29 cellular contexts compared by ENCODE assay signal in genomic region chrX:12421918-12422317, GRCh38.
A peak's percentile ranks its signal among the peaks of the same experiment; 100 is the strongest.
DNase-seq lines count a peak whose midpoint lies in the region; ATAC-seq, FAIRE-seq and TF ChIP-seq lines count a peak whose summit lies in the region.
"Had no signal": no experiment of that assay in that cellular context is flagged by ENCODE, and none has a peak within 500 bp of the region (broad histone marks: within the 10 kb centered on the region; RNA-seq: fewer than 3 reads in every experiment).

No MANE protein-coding gene starts in this region.

- no peaks in the 10 kb centered on the region for H3K79me1 ChIP-seq in H9 (ENCODE audit: insufficient read depth, low read depth, low read length, poor library complexity, severe bottlenecking)

- no peaks in the 10 kb centered on the region for H3K23me2 ChIP-seq in H9 (ENCODE audit: insufficient read length, low read depth, low read length, poor library complexity, severe bottlenecking)

- TF ChIP-seq EP300 in A549 (IDR thresholded peaks at IDR 0.05), result no peak

- no peak overlapping the region for H4K5ac ChIP-seq in H9 (ENCODE audit: insufficient read length, low read depth, low read length)

- H2AFZ ChIP-seq in keratinocyte (ENCODE audit: control insufficient read depth, low read length) (peak overlapping the region; percentile 85), H9 (ENCODE audit: low read length) (no peak overlapping the region)

- FAIRE-seq in A549 (lab: Jason Lieb, UNC) (peak; percentile 82), keratinocyte (lab: Jason Lieb, UNC) (peak; percentile 36)
- FAIRE-seq: endometrium, G401.6 had no signal

- H4K91ac ChIP-seq in H9 (ENCODE audit: insufficient read length, low read depth, low read length), result no peak overlapping the region

- H3K36me3 ChIP-seq in keratinocyte (ENCODE audit: control insufficient read depth in 2 of 2, extremely low read depth in 1 of 2, insufficient read depth in 2 of 2, low read length in 2 of 2) (no peaks in the 10 kb centered on the region), WERI-Rb-1 (no peaks in the 10 kb centered on the region)
- H3K36me3 ChIP-seq: adrenal gland, breast epithelium, stomach, thyroid gland had no signal

- H3K9me3 ChIP-seq in A549 (no peaks in the 10 kb centered on the region), keratinocyte (ENCODE audit: control insufficient read depth, low read depth, low read length) (no peaks in the 10 kb centered on the region), WERI-Rb-1 (ENCODE audit: severe bottlenecking) (no peaks in the 10 kb centered on the region), H9 (ENCODE audit: control insufficient read depth, low read depth, low read length) (no peaks in the 10 kb centered on the region)
- H3K9me3 ChIP-seq: adrenal gland, breast epithelium, stomach, thyroid gland had no signal

- TF ChIP-seq RAD21 in A549 (conservative IDR thresholded peaks at IDR 0.05 in 1 of 2, IDR thresholded peaks at IDR 0.05 in 1 of 2), result no peak

- no peak for TF ChIP-seq CTCF in A549 (IDR thresholded peaks at IDR 0.05)
- no peak for TF ChIP-seq CTCF in keratinocyte (optimal IDR thresholded peaks at IDR 0.05 in 1 of 3, IDR thresholded peaks at IDR 0.05 in 1 of 3, conservative IDR thresholded peaks at IDR 0.05 in 1 of 3; ENCODE audit: extremely low read depth in 1 of 3, insufficient read depth in 2 of 3, low read length in 3 of 3)
- TF ChIP-seq CTCF in WERI-Rb-1 (IDR thresholded peaks at IDR 0.05; ENCODE audit: low read depth, low read length), result no peak
- no peak for TF ChIP-seq CTCF in H9 (conservative IDR thresholded peaks at IDR 0.05)

- dilution Hi-C loops in keratinocyte (cut with MboI; ENCODE audit: extremely low pct_ligation_motif_present, low sequenced_read_pairs), result no loop called here

- H2BK120ac ChIP-seq in H9 (ENCODE audit: low read depth, low read length, poor library complexity, severe bottlenecking), result no peak overlapping the region

- no peaks in the 10 kb centered on the region for H3K79me2 ChIP-seq in keratinocyte (ENCODE audit: control insufficient read depth, insufficient read depth, low read length)
- H3K79me2 ChIP-seq in H9 (ENCODE audit: insufficient read depth, low read length), result no peaks in the 10 kb centered on the region

- H3K9ac ChIP-seq in keratinocyte (ENCODE audit: control insufficient read depth, extremely low read depth, insufficient read depth, low read length) (no peak overlapping the region), H9 (ENCODE audit: extremely low read depth, insufficient read length, low read length) (no peak overlapping the region)

- no peaks in the 10 kb centered on the region for H3K36me3 Mint-ChIP-seq in activated CD4-positive, alpha-beta T cell treated with anti-CD3 and anti-CD28 coated beads for 36 hours (ENCODE audit: low read depth)
- H3K36me3 Mint-ChIP-seq in H9 (ENCODE audit: insufficient read depth in 1 of 3, low read depth in 3 of 3), result peaks cover 0 to 8% (median 3%) of the 10 kb centered on the region in 3 experiments; a peak in 3 of 7 replicates
- H3K36me3 Mint-ChIP-seq: activated CD8-positive, alpha-beta memory T cell treated with anti-CD3 and anti-CD28 coated beads, Interleukin-2, amount 10 ng/mL, durations not matched to agents 7 days and 5 days; natural killer cell treated with Interleukin-12 subunit alpha and Interleukin-12 subunit beta and Interleukin-15 and Interleukin-18, amount 100 ng/mL, for 72 hours had no signal

- no peak overlapping the region for H3K18ac ChIP-seq in H9 (ENCODE audit: insufficient read length, low read depth, low read length)

- H2BK5ac ChIP-seq in H9 (ENCODE audit: insufficient read length, low read length), result no peak overlapping the region

- H4K20me1 ChIP-seq in keratinocyte (ENCODE audit: control insufficient read depth, extremely low read depth, insufficient read depth, low read length) (no peaks in the 10 kb centered on the region), H9 (ENCODE audit: control insufficient read depth, insufficient read depth, insufficient read length) (no peaks in the 10 kb centered on the region)

- no peak overlapping the region for H2AK5ac ChIP-seq in H9 (ENCODE audit: insufficient read length, low read length)

- POLR2A ChIA-PET in A549 (lab: Yijun Ruan, JAX), result no interaction called here
- POLR2A ChIA-PET in activated CD4-positive, alpha-beta T cell treated with anti-CD3 and anti-CD28 coated beads for 36 hours (lab: Charles Lee), result no interaction called here

- H3K4me3 ChIP-seq in A549 (no peak overlapping the region), keratinocyte (ENCODE audit: control insufficient read depth in 2 of 3, extremely low read depth in 1 of 3, insufficient read depth in 2 of 3, low read depth in 1 of 3, low read length in 3 of 3) (no peak overlapping the region), WERI-Rb-1 (ENCODE audit: low read depth, low read length) (no peak overlapping the region)
- H3K4me3 ChIP-seq: adrenal gland, breast epithelium, smooth muscle cell, stomach, thyroid gland had no signal

- CTCF ChIA-PET in A549 (lab: Yijun Ruan, JAX), result no interaction called here
- CTCF ChIA-PET in activated CD4-positive, alpha-beta T cell treated with anti-CD3 and anti-CD28 coated beads for 36 hours (lab: Charles Lee), result interaction anchor here (0.6 kb wide), 1 partner anchor 44 kb away, joined by 4 read pairs; no protein-coding TSS in a partner anchor

- no peaks in the 10 kb centered on the region for H3K9me1 ChIP-seq in keratinocyte (ENCODE audit: control insufficient read depth, extremely low read depth, insufficient read depth, low read length)

- no peak for DNase-seq in A549 (ENCODE audit: low read depth in 1 of 2, low spot score in 1 of 2)
- DNase-seq in HS-27A (ENCODE audit: low read depth), result peak; percentile 61
- peak; percentile 10 for DNase-seq in astrocyte of the hippocampus (ENCODE audit: low read depth, low spot score)
- DNase-seq in keratinocyte (ENCODE audit: low read depth, low spot score), result no peak
- DNase-seq in WERI-Rb-1, result no peak
- no peak for DNase-seq in activated CD4-positive, alpha-beta T cell treated with anti-CD3 and anti-CD28 coated beads for 36 hours
- DNase-seq in H9, result no peak
- DNase-seq: ACHN; activated CD4-positive, alpha-beta T cell treated with anti-CD3 and anti-CD28 coated beads, Interleukin-2, amount 10 ng/mL, durations not matched to agents 24 days and 14 days; activated CD8-positive, alpha-beta memory T cell treated with anti-CD3 and anti-CD28 coated beads, Interleukin-2, amount 10 ng/mL, durations not matched to agents 7 days and 5 days; activated naive CD4-positive, alpha-beta T cell treated with anti-CD3 and anti-CD28 coated beads for 36 hours; activated T-cell treated with anti-CD3 and anti-CD28 coated beads, Interleukin-2, amount 50 U/mL, for 48 hours; adrenal gland; DMS153; KBM-7; NCI-H1417 treated with DMSO at 0.1 percent for 48 hours; NCI-H2081 treated with DMSO at 0.1 percent for 48 hours; NCI-H446 treated with DMSO at 0.1 percent for 48 hours; retina; stimulated activated CD4-positive, alpha-beta T cell treated with anti-CD3 and anti-CD28 coated beads, Interleukin-1b, Interleukin-23, amount 100 ng/mL, for 48 hours; stomach; thyroid gland had no signal

- H3K27ac Mint-ChIP-seq in activated CD4-positive, alpha-beta T cell treated with anti-CD3 and anti-CD28 coated beads for 36 hours, result no peak overlapping the region
- no peak overlapping the region for H3K27ac Mint-ChIP-seq in H9
- H3K27ac Mint-ChIP-seq: activated CD4-positive, alpha-beta T cell treated with anti-CD3 and anti-CD28 coated beads, Interleukin-2, amount 10 ng/mL, durations not matched to agents 24 days and 14 days; activated CD8-positive, alpha-beta memory T cell treated with anti-CD3 and anti-CD28 coated beads, Interleukin-2, amount 10 ng/mL, durations not matched to agents 7 days and 5 days; activated naive CD4-positive, alpha-beta T cell treated with anti-CD3 and anti-CD28 coated beads for 36 hours; natural killer cell treated with Interleukin-12 subunit alpha and Interleukin-12 subunit beta and Interleukin-15 and Interleukin-18, amount 100 ng/mL, for 72 hours; T-helper 2 cell treated with Interferon-gamma antibody and Interleukin-4, amounts not matched to agents 5 μg/mL and 100 μg/mL, for 36 hours had no signal

- no peak for TF ChIP-seq POLR2A in A549 (IDR thresholded peaks at IDR 0.05; ENCODE audit: low read length)

- no peak overlapping the region for H2BK20ac ChIP-seq in H9 (ENCODE audit: low read depth, low read length, poor library complexity, severe bottlenecking)

- no peak overlapping the region for H3K4ac ChIP-seq in H9 (ENCODE audit: low read depth, low read length)

- peaks cover 2% of the 10 kb centered on the region for H3K27me3 Mint-ChIP-seq in activated CD4-positive, alpha-beta T cell treated with anti-CD3 and anti-CD28 coated beads for 36 hours
- H3K27me3 Mint-ChIP-seq in H9 (ENCODE audit: low read depth), result no peaks in the 10 kb centered on the region; the same call in 1 of the 2 replicates
- H3K27me3 Mint-ChIP-seq: activated CD4-positive, alpha-beta T cell treated with anti-CD3 and anti-CD28 coated beads, Interleukin-2, amount 10 ng/mL, durations not matched to agents 24 days and 14 days; activated CD8-positive, alpha-beta memory T cell treated with anti-CD3 and anti-CD28 coated beads, Interleukin-2, amount 10 ng/mL, durations not matched to agents 7 days and 5 days had no signal

- H2BK12ac ChIP-seq in H9 (ENCODE audit: insufficient read length, low read depth, low read length), result no peak overlapping the region

- ATAC-seq in A549 (no peak), HG02884 (IDR thresholded peaks at IDR 0.05; ENCODE audit: unreplicated experiment) (no peak)
- no peak for ATAC-seq in activated CD4-positive, alpha-beta T cell treated with anti-CD3 and anti-CD28 coated beads for 36 hours
- ATAC-seq: activated CD8-positive, alpha-beta memory T cell treated with anti-CD3 and anti-CD28 coated beads, Interleukin-2, amount 10 ng/mL, durations not matched to agents 7 days and 5 days; natural killer cell treated with Interleukin-12 subunit alpha and Interleukin-12 subunit beta and Interleukin-15 and Interleukin-18, amount 100 ng/mL, for 72 hours had no signal

- no peak overlapping the region for H4K8ac ChIP-seq in H9 (replicated peaks; ENCODE audit: insufficient read length, low read depth, low read length)

- H3K4me2 ChIP-seq in A549, result no peak overlapping the region
- peak overlapping the region; percentile 44 for H3K4me2 ChIP-seq in keratinocyte (ENCODE audit: control insufficient read depth, extremely low read depth, insufficient read depth, low read depth, low read length)
- no peak overlapping the region for H3K4me2 ChIP-seq in H9 (ENCODE audit: insufficient read depth, insufficient read length, low read length)
- H3K4me2 ChIP-seq: smooth muscle cell had no signal

- H3K4me1 Mint-ChIP-seq in activated CD4-positive, alpha-beta T cell treated with anti-CD3 and anti-CD28 coated beads for 36 hours, result no peaks in the 10 kb centered on the region
- H3K4me1 Mint-ChIP-seq in H9, result peaks cover 10 to 17% of the 10 kb centered on the region in 2 experiments
- H3K4me1 Mint-ChIP-seq: activated CD4-positive, alpha-beta T cell treated with anti-CD3 and anti-CD28 coated beads, Interleukin-2, amount 10 ng/mL, durations not matched to agents 24 days and 14 days; activated CD8-positive, alpha-beta memory T cell treated with anti-CD3 and anti-CD28 coated beads, Interleukin-2, amount 10 ng/mL, durations not matched to agents 7 days and 5 days had no signal

- H3K27me3 ChIP-seq in keratinocyte (ENCODE audit: control insufficient read depth, extremely low read depth, insufficient read depth, low read length) (no peaks in the 10 kb centered on the region), WERI-Rb-1 (ENCODE audit: insufficient read depth, low read depth, severe bottlenecking) (peaks cover 66% of the 10 kb centered on the region), H9 (ENCODE audit: insufficient read depth, low read length) (no peaks in the 10 kb centered on the region)
- H3K27me3 ChIP-seq: adrenal gland, stomach, thyroid gland had no signal

- intact Hi-C loops in activated CD4-positive, alpha-beta T cell treated with anti-CD3 and anti-CD28 coated beads for 36 hours (cut with DNase I, micrococcal nuclease), result no loop called here

- H3K4me3 Mint-ChIP-seq in activated CD4-positive, alpha-beta T cell treated with anti-CD3 and anti-CD28 coated beads for 36 hours, result no peak overlapping the region
- H3K4me3 Mint-ChIP-seq in H9, result no peak overlapping the region
- H3K4me3 Mint-ChIP-seq: activated CD4-positive, alpha-beta T cell treated with anti-CD3 and anti-CD28 coated beads, Interleukin-2, amount 10 ng/mL, durations not matched to agents 24 days and 14 days; activated CD8-positive, alpha-beta memory T cell treated with anti-CD3 and anti-CD28 coated beads, Interleukin-2, amount 10 ng/mL, durations not matched to agents 7 days and 5 days; activated naive CD4-positive, alpha-beta T cell treated with anti-CD3 and anti-CD28 coated beads for 36 hours; natural killer cell treated with Interleukin-12 subunit alpha and Interleukin-12 subunit beta and Interleukin-15 and Interleukin-18, amount 100 ng/mL, for 72 hours; T-helper 2 cell treated with Interferon-gamma antibody and Interleukin-4, amounts not matched to agents 5 μg/mL and 100 μg/mL, for 36 hours had no signal

- H3T11ph ChIP-seq in H9 (ENCODE audit: low read length), result no peak overlapping the region

- 22% methylated on average over 5 of the region's 5 CpGs for WGBS in A549 (ENCODE audit: missing lambda C conversion rate)
- no CpG with 5 or more reads among the region's 5 CpGs for WGBS in H9 (ENCODE audit: extremely low coverage, insufficient read length, low lambda C conversion rate)

- H3K4me1 ChIP-seq in A549, result no peaks in the 10 kb centered on the region
- peaks cover 23% of the 10 kb centered on the region for H3K4me1 ChIP-seq in keratinocyte (ENCODE audit: control insufficient read depth, extremely low read depth, insufficient read depth, low read length)
- H3K4me1 ChIP-seq in H9 (ENCODE audit: insufficient read depth, low read length), result peaks cover 2% of the 10 kb centered on the region; the same call in 1 of the 2 replicates
- H3K4me1 ChIP-seq: adrenal gland, breast epithelium, stomach, thyroid gland had no signal

- H3K23ac ChIP-seq in H9 (ENCODE audit: insufficient read length, low read depth, low read length), result no peak overlapping the region

- H3K27ac ChIP-seq in A549 (no peak overlapping the region), keratinocyte (ENCODE audit: control insufficient read depth, insufficient read depth, low read length) (no peak overlapping the region), WERI-Rb-1 (no peak overlapping the region), H9 (ENCODE audit: insufficient read length, low read depth, low read length) (no peak overlapping the region)
- H3K27ac ChIP-seq: adrenal gland, breast epithelium, stomach, thyroid gland had no signal

- H2BK15ac ChIP-seq in H9 (ENCODE audit: low read depth, low read length), result no peak overlapping the region

- H3K14ac ChIP-seq in H9 (ENCODE audit: insufficient read depth, low read length), result no peak overlapping the region

- H3K56ac ChIP-seq in H9 (ENCODE audit: insufficient read length, low read depth, low read length), result no peak overlapping the region

- H3K9me3 Mint-ChIP-seq in activated CD4-positive, alpha-beta T cell treated with anti-CD3 and anti-CD28 coated beads for 36 hours (ENCODE audit: low read depth), result no peaks in the 10 kb centered on the region
- H3K9me3 Mint-ChIP-seq in H9, result peaks cover 60 to 72% of the 10 kb centered on the region in 2 experiments
- H3K9me3 Mint-ChIP-seq: activated CD4-positive, alpha-beta T cell treated with anti-CD3 and anti-CD28 coated beads, Interleukin-2, amount 10 ng/mL, durations not matched to agents 24 days and 14 days; activated naive CD4-positive, alpha-beta T cell treated with anti-CD3 and anti-CD28 coated beads for 36 hours; T-helper 2 cell treated with Interferon-gamma antibody and Interleukin-4, amounts not matched to agents 5 μg/mL and 100 μg/mL, for 36 hours had no signal

Comparison
In these comparisons a context has a peak if more than half of its experiments do, and no peak if none do; other contexts are left out.
1. DNase-seq: peak in HS-27A (single experiment) and astrocyte of the hippocampus (single experiment); none in A549 (0 of 2), keratinocyte (single experiment), WERI-Rb-1 (single experiment), activated CD4-positive, alpha-beta T cell treated with anti-CD3 and anti-CD28 coated beads for 36 hours (single experiment) and H9 (single experiment).